1 cellular context compared by ENCODE assay signal in genomic region chr13:28318418-28318995, GRCh38.
TF ChIP-seq lines count a peak whose summit lies in the region.

No MANE protein-coding gene starts in this region.

TF ChIP-seq in GM23338, 12 proteins besides CTCF, POLR2A, EP300 and RAD21 (continued from another document):
- TF ChIP-seq REST (IDR thresholded peaks at IDR 0.05; ENCODE audit: unreplicated experiment) (no peak), ZNF114 (CRISPR knock-in tag; IDR thresholded peaks at IDR 0.05) (no peak)
